31 cellular contexts compared by ENCODE assay signal in genomic region chr5:108940500-108940899, GRCh38.
"Had no signal": no experiment of that assay in that cellular context is flagged by ENCODE, and none has a peak within 500 bp of the region (broad histone marks: within the 10 kb centered on the region; RNA-seq: fewer than 3 reads in every experiment).

No MANE protein-coding gene starts in this region.

- H3K27ac ChIP-seq: KMS-11, PC-9, RWPE1, SJCRH30, SK-N-MC had no signal

- H2AFZ ChIP-seq: PC-9 had no signal

- H3K4me3 Mint-ChIP-seq: T-cell had no signal

- ATAC-seq: Panc1, Right ventricle myocardium inferior, SK-N-SH treated with all-trans-retinoic acid at 6 μM for 48 hours, T-cell had no signal

- H3K9ac ChIP-seq: KMS-11 had no signal

- DNase-seq: Karpas-422, MM.1S, MV-4-11, NCI-H1092, NCI-H1105, NCI-H1417 treated with DMSO at 0.1 percent for 48 hours, NCI-H1436 treated with DMSO at 0.1 percent for 48 hours, NCI-H1694 treated with DMSO at 0.1 percent for 48 hours, NCI-H187 treated with DMSO at 0.1 percent for 48 hours, NCI-H2029, NCI-H2081, NCI-H2171 treated with DMSO at 0.1 percent for 48 hours, NCI-H226, NCI-H446 treated with DMSO at 0.1 percent for 48 hours, NCI-H510A, NCI-H524, NCI-H526, NCI-H69, NCI-H748 treated with DMSO at 0.1 percent for 48 hours, NCI-H82, PC-9, SHP77, SIG-M5, SJCRH30, T-cell had no signal

- H3K27ac Mint-ChIP-seq: T-cell had no signal

- H3K36me3 ChIP-seq: SJCRH30 had no signal

- H3K4me2 ChIP-seq: KMS-11, PC-9 had no signal

- H3K4me3 ChIP-seq: PC-9, SJCRH30, SK-N-MC had no signal

- H3K9me3 Mint-ChIP-seq: T-cell had no signal

- H3K4me1 ChIP-seq: SJCRH30 had no signal

- H3K27me3 Mint-ChIP-seq: T-cell had no signal

- H3K27me3 ChIP-seq: SJCRH30 had no signal

- H3K9me3 ChIP-seq: SJCRH30 had no signal
